24 cellular contexts compared by ENCODE assay signal in the genomic region with DNA sequence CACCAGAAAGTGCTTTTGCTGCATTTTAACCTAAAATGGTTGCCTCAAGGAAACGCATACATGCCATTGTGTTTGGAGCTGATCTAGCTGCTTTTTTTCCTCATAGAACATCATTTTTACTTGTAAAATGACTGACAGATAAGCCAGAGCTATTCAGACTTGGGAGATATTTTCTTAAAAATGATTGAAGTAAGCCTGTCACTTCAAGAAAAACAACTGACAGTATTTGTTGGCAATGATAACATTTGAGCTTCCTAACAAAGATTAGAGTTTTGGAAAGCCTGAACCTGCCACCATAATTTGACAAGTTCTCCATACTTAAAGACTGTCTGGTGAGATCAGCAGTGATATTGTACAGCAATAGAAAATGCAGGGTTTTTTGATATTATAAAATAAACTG.
"Had no signal": no experiment of that assay in that cellular context is flagged by ENCODE, and none has a peak within 500 bp of the region (broad histone marks: within the 10 kb centered on the region; RNA-seq: fewer than 3 reads in every experiment).

No MANE protein-coding gene starts in this region.

- H3K27ac Mint-ChIP-seq: dendritic cell treated with granulocyte-macrophage colony-stimulating factor and Interleukin-4, amounts not matched to agents 40 ng/mL and 50 ng/mL, for 4 days; effector memory CD8-positive, alpha-beta T cell; endodermal cell had no signal

- H3K9me3 Mint-ChIP-seq: dendritic cell treated with granulocyte-macrophage colony-stimulating factor and Interleukin-4, amounts not matched to agents 40 ng/mL and 50 ng/mL, for 4 days had no signal

- H3K4me1 ChIP-seq: colonic mucosa, gastrocnemius medialis had no signal

- H3K4me3 Mint-ChIP-seq: dendritic cell treated with granulocyte-macrophage colony-stimulating factor and Interleukin-4, amounts not matched to agents 40 ng/mL and 50 ng/mL, for 4 days; effector memory CD8-positive, alpha-beta T cell; endodermal cell had no signal

- DNase-seq: colonic mucosa; cortex of kidney; dermis blood vessel endothelial cell; dorsolateral prefrontal cortex; effector CD4-positive, alpha-beta T cell; effector CD8-positive, alpha-beta T cell; effector memory CD4-positive, alpha-beta T cell; effector memory CD8-positive, alpha-beta T cell; endodermal cell; erythroblast; esophagus squamous epithelium; foreskin fibroblast; foreskin keratinocyte; foreskin melanocyte; gastrocnemius medialis; glutamatergic neuron; head of caudate nucleus; heart left ventricle; heart right ventricle had no signal

- H3K36me3 ChIP-seq: colonic mucosa, esophagus muscularis mucosa, esophagus squamous epithelium, gastrocnemius medialis, gastroesophageal sphincter, heart left ventricle, heart right ventricle had no signal

- H3K27me3 ChIP-seq: colonic mucosa had no signal

- H3K9me3 ChIP-seq: colonic mucosa, esophagus muscularis mucosa, esophagus squamous epithelium, gastrocnemius medialis, gastroesophageal sphincter had no signal

- H3K27ac ChIP-seq: colonic mucosa, coronary artery, dorsolateral prefrontal cortex, epithelial cell of prostate, esophagus muscularis mucosa, esophagus squamous epithelium, foreskin keratinocyte, gastrocnemius medialis, gastroesophageal sphincter, heart left ventricle, heart right ventricle had no signal

- H3K4me3 ChIP-seq: colonic mucosa, coronary artery, dorsolateral prefrontal cortex, esophagus muscularis mucosa, esophagus squamous epithelium, gastrocnemius medialis, gastroesophageal sphincter, heart left ventricle, heart right ventricle had no signal
